ENCODE assay signal across 8 cellular contexts in genomic region chr3:52851348-52851747, GRCh38. TPM values are rescaled to one million over a fixed set of nuclear protein-coding genes. Genes with fewer than 3 reads are reported as not detected.
DNase-seq lines count a peak whose midpoint lies in the region; ATAC-seq lines count a peak whose summit lies in the region.

No MANE protein-coding gene starts in this region.

- H3K36me3 Mint-ChIP-seq in activated T-helper 17 cell treated with anti-CD3 and anti-CD28 coated beads, Interleukin-2, amount 50 U/mL, for 72 hours (ENCODE audit: low read depth): peaks cover 55% of the 10 kb centered on the region

- peaks cover 26 to 55% (median 50%) of the 10 kb centered on the region in 10 experiments for H3K4me1 ChIP-seq in BLaER1 treated with 17β-estradiol and CSF1 and Interleukin-3, amounts not matched to agents 10 nM and 100 nM
- no peaks in the 10 kb centered on the region for H3K4me1 ChIP-seq in right cardiac atrium (ENCODE audit: control insufficient read depth, insufficient read depth, low read length)

- H3K9ac ChIP-seq in BLaER1 treated with 17β-estradiol and CSF1 and Interleukin-3, amounts not matched to agents 10 nM and 100 nM: peak overlapping the region in 6 of 11 experiments; percentile 10 to 57 (median 50); a peak in 11 of 22 replicates

- intact Hi-C loops in right cardiac atrium (cut with DNase I): loop anchor here in 2 of 4 donors (5.0 kb wide), 1 partner anchor 221 kb away; no protein-coding TSS in a partner anchor

- H3K27me3 Mint-ChIP-seq in activated T-helper 17 cell treated with anti-CD3 and anti-CD28 coated beads, Interleukin-2, amount 50 U/mL, for 72 hours: no peaks in the 10 kb centered on the region

- H4K20me1 ChIP-seq in BLaER1 treated with 17β-estradiol and CSF1 and Interleukin-3, amounts not matched to agents 10 nM and 100 nM: peaks cover 0 to 12% (median 0%) of the 10 kb centered on the region in 11 experiments; a peak in 5 of 22 replicates

- no peak overlapping the region for H3K4me3 ChIP-seq in BLaER1 treated with 17β-estradiol and CSF1 and Interleukin-3, amounts not matched to agents 10 nM and 100 nM
- H3K4me3 ChIP-seq in right cardiac atrium (ENCODE audit: low read length): no peak overlapping the region

- H3K27me3 ChIP-seq in BLaER1 treated with 17β-estradiol and CSF1 and Interleukin-3, amounts not matched to agents 10 nM and 100 nM: no peaks in the 10 kb centered on the region
- H3K27me3 ChIP-seq in right cardiac atrium (ENCODE audit: control insufficient read depth, insufficient read depth): no peaks in the 10 kb centered on the region

- peak overlapping the region in 8 of 11 experiments; percentile 29 to 69 (median 45); a peak in 14 of 22 replicates for H3K4me2 ChIP-seq in BLaER1 treated with 17β-estradiol and CSF1 and Interleukin-3, amounts not matched to agents 10 nM and 100 nM

- DNase-seq in GM19238 (ENCODE audit: insufficient read length, low spot score) (peak; percentile 50), NCI-H446 treated with DMSO at 0.1 percent for 48 hours (lab: John Stamatoyannopoulos, UW) (peak; percentile 34), right cardiac atrium (no peak), NK-92 (lab: John Stamatoyannopoulos, UW; ENCODE audit: unreplicated experiment) (no peak)
- DNase-seq in stimulated activated CD4-positive, alpha-beta T cell treated with anti-CD3 and anti-CD28 coated beads, Interleukin-2, amount 100 ng/mL, for 24 hours: peak; percentile 12 to 25
- no peak for DNase-seq in stimulated activated naive CD4-positive, alpha-beta T cell treated with Interleukin-2 at 50 U/mL for 16 hours (lab: John Stamatoyannopoulos, UW)

- no peaks in the 10 kb centered on the region for H3K9me3 Mint-ChIP-seq in activated T-helper 17 cell treated with anti-CD3 and anti-CD28 coated beads, Interleukin-2, amount 50 U/mL, for 72 hours

- no peaks in the 10 kb centered on the region for H3K9me3 ChIP-seq in BLaER1 treated with 17β-estradiol and CSF1 and Interleukin-3, amounts not matched to agents 10 nM and 100 nM (replicated peaks in 1 of 11)
- H3K9me3 ChIP-seq in right cardiac atrium (ENCODE audit: control insufficient read depth, low read length): no peaks in the 10 kb centered on the region

- peak; percentile 68 for ATAC-seq in activated T-helper 17 cell treated with anti-CD3 and anti-CD28 coated beads, Interleukin-2, amount 50 U/mL, for 72 hours (replicated peaks)
- ATAC-seq in right cardiac atrium: peak; percentile 27 to 50

- no peaks in the 10 kb centered on the region for H3K4me1 Mint-ChIP-seq in activated T-helper 17 cell treated with anti-CD3 and anti-CD28 coated beads, Interleukin-2, amount 50 U/mL, for 72 hours

- H3K27ac Mint-ChIP-seq in activated T-helper 17 cell treated with anti-CD3 and anti-CD28 coated beads, Interleukin-2, amount 50 U/mL, for 72 hours: no peak overlapping the region

- H3K4me3 Mint-ChIP-seq in activated T-helper 17 cell treated with anti-CD3 and anti-CD28 coated beads, Interleukin-2, amount 50 U/mL, for 72 hours: no peak overlapping the region

- peak overlapping the region in 8 of 11 experiments; percentile 4 to 85 (median 42); a peak in 13 of 22 replicates for H3K27ac ChIP-seq in BLaER1 treated with 17β-estradiol and CSF1 and Interleukin-3, amounts not matched to agents 10 nM and 100 nM
- no peak overlapping the region for H3K27ac ChIP-seq in right cardiac atrium (ENCODE audit: low read length)

- H3K36me3 ChIP-seq in BLaER1 treated with 17β-estradiol and CSF1 and Interleukin-3, amounts not matched to agents 10 nM and 100 nM: peaks cover 14 to 78% (median 44%) of the 10 kb centered on the region in 11 experiments

- 75% methylated on average over 3 of the region's 3 CpGs for WGBS in right cardiac atrium

RNA-seq across cellular contexts. Expression of gene MUSTN1, which starts 16.5 kb away (rescaled TPM):
- total RNA-seq in activated T-helper 17 cell treated with anti-CD3 and anti-CD28 coated beads, Interleukin-2, amount 50 U/mL, for 72 hours: 1 to 10 TPM in 1 of 2 donors, not detected in 1; 2.8 TPM
- total RNA-seq in right cardiac atrium: 10 to 100 TPM; 12.7 to 48.6 (median 41.4) TPM
- 152 TPM for polyA plus RNA-seq in right cardiac atrium

RNA-seq across cellular contexts. Expression of gene ITIH4, which starts 20.9 kb away (rescaled TPM):
- 10 to 100 TPM in 1 of 2 donors, 1 to 10 TPM in 1; 5.5 to 12.8 TPM for total RNA-seq in activated T-helper 17 cell treated with anti-CD3 and anti-CD28 coated beads, Interleukin-2, amount 50 U/mL, for 72 hours
- total RNA-seq in right cardiac atrium: 1 to 10 TPM; 3.4 to 5.7 (median 5.0) TPM
- polyA plus RNA-seq in right cardiac atrium: 5.0 TPM

RNA-seq across cellular contexts. Expression of gene STIMATE, which starts 46.0 kb away (rescaled TPM):
- total RNA-seq in activated T-helper 17 cell treated with anti-CD3 and anti-CD28 coated beads, Interleukin-2, amount 50 U/mL, for 72 hours: 10 to 100 TPM; 13.6 to 39.0 TPM
- 1 to 10 TPM; 6.6 to 9.3 (median 8.0) TPM for total RNA-seq in right cardiac atrium
- 4.3 TPM for polyA plus RNA-seq in right cardiac atrium

RNA-seq across cellular contexts. Expression of gene ITIH3, which starts 56.8 kb away (rescaled TPM):
- total RNA-seq in activated T-helper 17 cell treated with anti-CD3 and anti-CD28 coated beads, Interleukin-2, amount 50 U/mL, for 72 hours: not detected
- 1 to 10 TPM in 1 of 4 donors, under 1 TPM in 3; 0.21 to 1.8 (median 0.53) TPM for total RNA-seq in right cardiac atrium
- polyA plus RNA-seq in right cardiac atrium: 0.43 TPM

Comparison
In these comparisons a context has a peak if more than half of its experiments do, and no peak if none do; other contexts are left out.
1. DNase-seq: peak in GM19238 (single experiment), NCI-H446 treated with DMSO at 0.1 percent for 48 hours (single experiment) and stimulated activated CD4-positive, alpha-beta T cell treated with anti-CD3 and anti-CD28 coated beads, Interleukin-2, amount 100 ng/mL, for 24 hours (2 of 2); none in right cardiac atrium (0 of 3), NK-92 (single experiment) and stimulated activated naive CD4-positive, alpha-beta T cell treated with Interleukin-2 at 50 U/mL for 16 hours (single experiment).